ENCODE assay signal across 9 cellular contexts in genomic region chr17:78924481-78925151, GRCh38. TPM values are rescaled to one million over a fixed set of nuclear protein-coding genes. Genes with fewer than 3 reads are reported as not detected.
DNase-seq lines count a peak whose midpoint lies in the region; ATAC-seq and TF ChIP-seq lines count a peak whose summit lies in the region.
"Had no signal": no experiment of that assay in that cellular context is flagged by ENCODE, and none has a peak within 500 bp of the region (broad histone marks: within the 10 kb centered on the region; RNA-seq: fewer than 3 reads in every experiment).

No MANE protein-coding gene starts in this region.

- H3K4me3 Mint-ChIP-seq in activated naive CD8-positive, alpha-beta T cell: peak overlapping the region; percentile 75
- no peak overlapping the region for H3K4me3 Mint-ChIP-seq in activated naive CD8-positive, alpha-beta T cell treated with anti-CD3 and anti-CD28 coated beads, Interleukin-2, amount 50 U/mL, for 24 hours

- no peak for TF ChIP-seq EP300 in stomach (IDR thresholded peaks at IDR 0.05)

- no peaks in the 10 kb centered on the region for H3K36me3 ChIP-seq in stomach

- TF ChIP-seq POLR2A in stomach (IDR thresholded peaks at IDR 0.05): no peak

- ATAC-seq in activated naive CD8-positive, alpha-beta T cell treated with anti-CD3 and anti-CD28 coated beads, Interleukin-2, amount 50 U/mL, for 24 hours: no peak
- ATAC-seq in GM19452 (IDR thresholded peaks at IDR 0.05; ENCODE audit: unreplicated experiment): no peak

- intact Hi-C loops in stomach (cut with DNase I; ENCODE audit: low total_unique reads): no loop called here

- no peak for DNase-seq in activated naive CD8-positive, alpha-beta T cell treated with anti-CD3 and anti-CD28 coated beads, Interleukin-2, amount 50 U/mL, for 24 hours
- DNase-seq in amniotic stem cell (lab: John Stamatoyannopoulos, UW) (peak; percentile 21), iPS-NIHi7 (ENCODE audit: extremely low spot score) (peak; percentile 58), stomach (no peak), activated gamma-delta T cell treated with Interleukin-2 at 50 U/mL for 16 hours (no peak), NCI-H2029 (lab: John Stamatoyannopoulos, UW) (no peak)

- 0 to 2% (median 1%) methylated on average over 16 to 63 of the region's 64 CpGs for WGBS in stomach, 5 donors

- H3K27ac ChIP-seq in stomach: peak overlapping the region; percentile 79 to 97 (median 87)

- no peak overlapping the region for H3K27ac Mint-ChIP-seq in activated naive CD8-positive, alpha-beta T cell
- no peak overlapping the region for H3K27ac Mint-ChIP-seq in activated naive CD8-positive, alpha-beta T cell treated with anti-CD3 and anti-CD28 coated beads, Interleukin-2, amount 50 U/mL, for 24 hours
- H3K27ac Mint-ChIP-seq: stimulated activated naive CD8-positive, alpha-beta T cell treated with anti-CD3 and anti-CD28 coated beads, Interleukin-15, Interleukin-2, amounts not matched to agents 100 ng/mL and 50 ng/mL, for 24 hours had no signal

- no peak for TF ChIP-seq CTCF in stomach (IDR thresholded peaks at IDR 0.05)

- H3K9me3 ChIP-seq in stomach: no peaks in the 10 kb centered on the region

- peaks cover 42 to 70% (median 55%) of the 10 kb centered on the region in 4 donors for H3K4me1 ChIP-seq in stomach

- no peaks in the 10 kb centered on the region for H3K9me3 Mint-ChIP-seq in activated naive CD8-positive, alpha-beta T cell (ENCODE audit: low read depth)
- H3K9me3 Mint-ChIP-seq in activated naive CD8-positive, alpha-beta T cell treated with anti-CD3 and anti-CD28 coated beads, Interleukin-2, amount 50 U/mL, for 24 hours: no peaks in the 10 kb centered on the region
- H3K9me3 Mint-ChIP-seq: stimulated activated naive CD8-positive, alpha-beta T cell treated with anti-CD3 and anti-CD28 coated beads, Interleukin-15, Interleukin-2, amounts not matched to agents 100 ng/mL and 50 ng/mL, for 24 hours had no signal

- H3K27me3 Mint-ChIP-seq in activated naive CD8-positive, alpha-beta T cell: peaks cover 6% of the 10 kb centered on the region
- H3K27me3 Mint-ChIP-seq in activated naive CD8-positive, alpha-beta T cell treated with anti-CD3 and anti-CD28 coated beads, Interleukin-2, amount 50 U/mL, for 24 hours: peaks cover 16% of the 10 kb centered on the region

- peak overlapping the region; percentile 80 to 86 (median 85) for H3K4me3 ChIP-seq in stomach

- peaks cover 12% of the 10 kb centered on the region for H3K4me1 Mint-ChIP-seq in activated naive CD8-positive, alpha-beta T cell (ENCODE audit: low read depth)
- peaks cover 11% of the 10 kb centered on the region for H3K4me1 Mint-ChIP-seq in activated naive CD8-positive, alpha-beta T cell treated with anti-CD3 and anti-CD28 coated beads, Interleukin-2, amount 50 U/mL, for 24 hours

- no peaks in the 10 kb centered on the region for H3K27me3 ChIP-seq in stomach

- no peaks in the 10 kb centered on the region for H3K36me3 Mint-ChIP-seq in activated naive CD8-positive, alpha-beta T cell
- H3K36me3 Mint-ChIP-seq in activated naive CD8-positive, alpha-beta T cell treated with anti-CD3 and anti-CD28 coated beads, Interleukin-2, amount 50 U/mL, for 24 hours (ENCODE audit: low read depth): no peaks in the 10 kb centered on the region

RNA-seq across cellular contexts. Expression of gene TIMP2, which starts 0.6 kb away (rescaled TPM):
- total RNA-seq in stomach: 10 to 100 TPM; 37.4 to 100.0 (median 66.1) TPM
- polyA plus RNA-seq in stomach: 10 to 100 TPM; 20.9 to 34.4 (median 29.4) TPM

RNA-seq across cellular contexts. Expression of gene CEP295NL, which starts 21.6 kb away (rescaled TPM):
- total RNA-seq in stomach: 10 to 100 TPM in 2 of 5 donors, 1 to 10 TPM in 3; 4.2 to 23.9 (median 7.1) TPM
- polyA plus RNA-seq in stomach: under 1 TPM in 2 of 3 donors, not detected in 1; 0.31 to 0.40 TPM

RNA-seq across cellular contexts. Expression of gene LGALS3BP, which starts 55.1 kb away (rescaled TPM):
- 100 to 1,000 TPM in 4 of 5 donors, 10 to 100 TPM in 1; 94.5 to 625 (median 434) TPM for total RNA-seq in stomach
- polyA plus RNA-seq in stomach: 100 to 1,000 TPM in 2 of 3 donors, 10 to 100 TPM in 1; 63.4 to 212 (median 172) TPM

Comparison
In these comparisons a context has a peak if more than half of its experiments do, and no peak if none do; other contexts are left out.
1. DNase-seq: peak in amniotic stem cell (single experiment) and iPS-NIHi7 (single experiment); none in activated naive CD8-positive, alpha-beta T cell treated with anti-CD3 and anti-CD28 coated beads, Interleukin-2, amount 50 U/mL, for 24 hours (single experiment), stomach (single experiment), activated gamma-delta T cell treated with Interleukin-2 at 50 U/mL for 16 hours (single experiment) and NCI-H2029 (single experiment).